ENCODE assay signal across 10 cellular contexts in the genomic region with DNA sequence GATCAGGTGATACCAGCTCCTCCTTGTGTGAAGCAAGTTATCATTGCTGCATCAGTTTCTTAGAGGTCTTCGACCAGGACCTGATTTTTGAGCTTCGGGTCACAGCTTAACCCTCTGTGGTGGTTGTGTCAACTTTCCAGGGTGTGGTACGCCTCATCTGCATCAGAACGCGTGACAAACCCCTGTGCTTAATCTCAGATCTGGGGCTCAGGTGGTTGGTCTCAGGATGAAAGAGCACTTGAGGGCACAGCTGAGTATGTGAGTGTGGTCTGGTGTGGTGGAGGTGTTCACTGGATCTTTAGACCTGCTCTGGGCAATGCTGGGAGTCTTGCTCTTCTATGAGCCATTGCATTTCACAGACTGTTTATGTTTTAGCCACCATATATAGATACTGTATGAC.
DNase-seq lines count a peak whose midpoint lies in the region; ATAC-seq and FAIRE-seq lines count a peak whose summit lies in the region.
"Had no signal": no experiment of that assay in that cellular context is flagged by ENCODE, and none has a peak within 500 bp of the region (broad histone marks: within the 10 kb centered on the region; RNA-seq: fewer than 3 reads in every experiment).

No MANE protein-coding gene starts in this region.

- ATAC-seq in GM21423 (IDR thresholded peaks at IDR 0.05; ENCODE audit: unreplicated experiment) (peak; percentile 54), sciatic nerve (no peak), GM18870 (IDR thresholded peaks at IDR 0.05; ENCODE audit: unreplicated experiment) (no peak)

- intact Hi-C loops in sciatic nerve (cut with DNase I): loop anchor here (10.0 kb wide), 1 partner anchor 58 kb away; no protein-coding TSS in a partner anchor

- peak; percentile 12 to 20 for DNase-seq in activated CD4-positive, alpha-beta T cell treated with anti-CD3 and anti-CD28 coated beads, Interleukin-2, amount 50 U/mL, for 4 hours
- DNase-seq in activated naive CD4-positive, alpha-beta T cell treated with anti-CD3 and anti-CD28 coated beads, Interleukin-2, amount 50 U/mL, for 16 hours: peak; percentile 17
- DNase-seq in stimulated activated CD8-positive, alpha-beta memory T cell treated with anti-CD3 and anti-CD28 coated beads, Interleukin-12 subunit alpha, Interleukin-12 subunit beta, amount 100 ng/mL, for 24 hours (ENCODE audit: extremely low read depth): peak; percentile 20
- DNase-seq in sciatic nerve (ENCODE audit: low spot score): no peak
- DNase-seq in NCI-H2081 (lab: John Stamatoyannopoulos, UW): no peak
- no peak for DNase-seq in RCC 7860 (ENCODE audit: low spot score)
- DNase-seq: NCI-H2081 treated with DMSO at 0.1 percent for 48 hours, nephron progenitor cell had no signal

- FAIRE-seq in RCC 7860 (lab: Jason Lieb, UNC): no peak

Comparison
In these comparisons a context has a peak if more than half of its experiments do, and no peak if none do; other contexts are left out.
1. DNase-seq: peak in activated CD4-positive, alpha-beta T cell treated with anti-CD3 and anti-CD28 coated beads, Interleukin-2, amount 50 U/mL, for 4 hours (2 of 2), activated naive CD4-positive, alpha-beta T cell treated with anti-CD3 and anti-CD28 coated beads, Interleukin-2, amount 50 U/mL, for 16 hours (single experiment) and stimulated activated CD8-positive, alpha-beta memory T cell treated with anti-CD3 and anti-CD28 coated beads, Interleukin-12 subunit alpha, Interleukin-12 subunit beta, amount 100 ng/mL, for 24 hours (single experiment); none in sciatic nerve (single experiment), NCI-H2081 (0 of 2) and RCC 7860 (single experiment).